In the genomic region with DNA sequence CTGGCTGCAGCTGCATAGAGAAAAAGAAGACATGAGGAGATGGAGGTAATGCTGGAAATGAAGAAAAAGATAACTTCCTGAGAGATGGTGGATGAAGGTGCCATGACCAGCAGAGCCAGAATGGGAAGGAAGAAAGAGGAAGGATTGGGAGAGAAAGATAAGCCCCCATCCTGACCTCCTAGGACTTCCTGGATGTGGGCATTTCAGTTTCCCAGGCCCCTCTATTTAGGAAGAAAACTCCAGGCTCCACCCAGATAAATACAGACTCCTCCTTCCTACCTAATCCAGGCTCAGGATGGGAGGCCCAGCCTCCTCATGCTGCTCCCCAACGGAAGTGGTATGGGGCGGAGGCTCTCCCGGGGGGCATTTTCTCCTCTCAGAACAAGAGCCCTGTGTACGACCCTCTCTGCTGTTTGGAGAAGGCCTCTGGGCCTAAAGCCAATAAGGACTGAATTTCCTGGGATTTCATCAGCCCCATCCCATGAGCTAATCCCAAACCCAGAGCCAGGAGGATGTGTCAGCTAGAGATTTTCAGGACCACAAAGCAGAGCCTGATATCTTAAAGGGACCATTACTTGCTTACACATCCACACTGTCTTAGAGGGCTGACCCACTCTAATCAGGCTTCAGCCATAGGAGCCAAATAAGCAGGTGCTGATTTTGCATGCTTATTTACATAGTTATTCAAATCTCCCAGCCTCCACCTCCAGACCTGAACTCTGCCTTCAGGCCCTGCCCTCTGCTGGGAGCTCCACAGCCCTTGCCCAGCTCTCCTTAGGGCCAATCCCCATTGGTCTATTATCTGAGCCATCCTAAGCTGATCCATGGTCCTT, we compare ENCODE assay signal across 8 cellular contexts. TPM values are rescaled to one million over a fixed set of nuclear protein-coding genes. Genes with fewer than 3 reads are reported as not detected.
DNase-seq lines count a peak whose midpoint lies in the region; ATAC-seq and TF ChIP-seq lines count a peak whose summit lies in the region.

No MANE protein-coding gene starts in this region.

- DNase-seq in AG08395 (ENCODE audit: low spot score) (peak; percentile 89), NCI-H82 (lab: John Stamatoyannopoulos, UW) (peak; percentile 90), choroid plexus epithelial cell (ENCODE audit: low read depth) (peak; percentile 95), mesendoderm (peak; percentile 94)
- DNase-seq in NK-92 treated with Interleukin-12 subunit alpha and Interleukin-12 subunit beta, amount 100 ng/mL, for 24 hours (lab: John Stamatoyannopoulos, UW), result no peak

- in situ Hi-C loops in GM18951 (cut with MboI; ENCODE audit: low sequenced_read_pairs, unreplicated experiment), result loop anchor here (5.0 kb wide), 1 partner anchor 36 kb away; no protein-coding TSS in a partner anchor

- no peak overlapping the region for H3K18ac ChIP-seq in mesendoderm (ENCODE audit: low read length)

- H3K4ac ChIP-seq in mesendoderm (ENCODE audit: low read depth, low read length), result no peak overlapping the region

- no peak overlapping the region for H2BK15ac ChIP-seq in mesendoderm (replicated peaks; ENCODE audit: low read depth)

- no CpG with 5 or more reads among the region's 4 CpGs for WGBS in mesendoderm (ENCODE audit: extremely low coverage, insufficient coverage, low lambda C conversion rate)

- no peak overlapping the region for H2BK5ac ChIP-seq in mesendoderm (ENCODE audit: low read length)

- no peaks in the 10 kb centered on the region for H3K79me2 ChIP-seq in mesendoderm (ENCODE audit: control insufficient read depth, insufficient read depth, low read length)

- H3K23ac ChIP-seq in mesendoderm (ENCODE audit: low read length), result no peak overlapping the region

- H3K27ac ChIP-seq in mesendoderm (ENCODE audit: low read depth, low read length), result peak overlapping the region; percentile 27

- H3K4me2 ChIP-seq in mesendoderm (ENCODE audit: low read length), result no peak overlapping the region

- H3K27me3 ChIP-seq in mesendoderm (ENCODE audit: insufficient read depth, low read length, poor library complexity), result no peaks in the 10 kb centered on the region

- H2AK5ac ChIP-seq in mesendoderm (ENCODE audit: low read length), result peak overlapping the region; percentile 14

- no peaks in the 10 kb centered on the region for H3K36me3 ChIP-seq in mesendoderm (ENCODE audit: control insufficient read depth, insufficient read depth, low read length)

- ATAC-seq in GM18520 (IDR thresholded peaks at IDR 0.05; ENCODE audit: unreplicated experiment), result no peak
- ATAC-seq in GM21717 (IDR thresholded peaks at IDR 0.05; ENCODE audit: unreplicated experiment), result no peak

- peak overlapping the region; percentile 64 for H3K56ac ChIP-seq in mesendoderm (ENCODE audit: low read length)

- H3K4me1 ChIP-seq in mesendoderm (ENCODE audit: control insufficient read depth, low read depth, low read length), result peaks cover 5% of the 10 kb centered on the region

- TF ChIP-seq CTCF in choroid plexus epithelial cell (conservative IDR thresholded peaks at IDR 0.05; ENCODE audit: low read depth, low read length), result peak; percentile 10

- H3K79me1 ChIP-seq in mesendoderm (ENCODE audit: low read length), result no peaks in the 10 kb centered on the region

- H2BK120ac ChIP-seq in mesendoderm (ENCODE audit: low read depth, low read length), result no peak overlapping the region

- H3K9ac ChIP-seq in mesendoderm (ENCODE audit: low read length), result no peak overlapping the region

- H4K8ac ChIP-seq in mesendoderm (ENCODE audit: low read depth, low read length), result no peak overlapping the region

- TF ChIP-seq POLR2A in GM18951 (IDR thresholded peaks at IDR 0.05; ENCODE audit: extremely low read depth, insufficient read depth, insufficient read length), result peak; percentile 41

- H3K4me3 ChIP-seq in choroid plexus epithelial cell (ENCODE audit: low read depth, low read length) (peak overlapping the region; percentile 38), mesendoderm (ENCODE audit: low read length) (no peak overlapping the region)

- H4K5ac ChIP-seq in mesendoderm (ENCODE audit: low read length), result no peak overlapping the region

RNA-seq across cellular contexts. Expression of a gene that starts 5.1 kb away (rescaled TPM):
- 28.6 TPM for polyA plus RNA-seq in mesendoderm (2013, experiment 1 of 2)
- polyA plus RNA-seq in mesendoderm (2013, experiment 2 of 2), result 27.5 TPM

RNA-seq across cellular contexts. Expression of a gene that starts 37.3 kb away (rescaled TPM):
- polyA plus RNA-seq in mesendoderm (2013, experiment 1 of 2), result 289 TPM
- polyA plus RNA-seq in mesendoderm (2013, experiment 2 of 2), result 291 TPM

RNA-seq across cellular contexts. Expression of a gene that starts 42.0 kb away (rescaled TPM):
- not detected for polyA plus RNA-seq in mesendoderm (2013, experiment 1 of 2)
- not detected for polyA plus RNA-seq in mesendoderm (2013, experiment 2 of 2)

RNA-seq across cellular contexts. Expression of a gene that starts 49.2 kb away (rescaled TPM):
- polyA plus RNA-seq in mesendoderm (2013, experiment 1 of 2), result 21.5 TPM
- polyA plus RNA-seq in mesendoderm (2013, experiment 2 of 2), result 21.5 TPM
